ENCODE assay signal across 11 cellular contexts in genomic region chr7:70596575-70596891, GRCh38.
A peak's percentile ranks its signal among the peaks of the same experiment; 100 is the strongest.
DNase-seq lines count a peak whose midpoint lies in the region; ATAC-seq and TF ChIP-seq lines count a peak whose summit lies in the region.
"Had no signal": no experiment of that assay in that cellular context is flagged by ENCODE, and none has a peak within 500 bp of the region (broad histone marks: within the 10 kb centered on the region; RNA-seq: fewer than 3 reads in every experiment).

No MANE protein-coding gene starts in this region.

- peak overlapping the region; percentile 30 for H3K9ac ChIP-seq in iPS-18a (ENCODE audit: low read length)

- TF ChIP-seq POLR2A in Peyer's patch (IDR thresholded peaks at IDR 0.05) = no peak
- no peak for TF ChIP-seq POLR2A in gastrocnemius medialis (IDR thresholded peaks at IDR 0.05)

- H3K9me3 ChIP-seq in Peyer's patch (no peaks in the 10 kb centered on the region), iPS-18a (ENCODE audit: control insufficient read depth, low read depth, low read length) (no peaks in the 10 kb centered on the region), gastrocnemius medialis (no peaks in the 10 kb centered on the region)

- in situ Hi-C loops in gastrocnemius medialis (cut with MboI; ENCODE audit: low sequenced_read_pairs in 4 of 4) = no loop called here

- peak overlapping the region in 1 of 4 donors; percentile 36 for H3K27ac ChIP-seq in Peyer's patch
- H3K27ac ChIP-seq in iPS-18a (ENCODE audit: low read length) = no peak overlapping the region
- H3K27ac ChIP-seq in gastrocnemius medialis = no peak overlapping the region
- H3K27ac ChIP-seq: 22Rv1 had no signal

- H3K27me3 ChIP-seq in Peyer's patch (no peaks in the 10 kb centered on the region), iPS-18a (ENCODE audit: control insufficient read depth, insufficient read depth, low read length) (peaks cover 66% of the 10 kb centered on the region), gastrocnemius medialis (peaks cover 3 to 15% (median 9%) of the 10 kb centered on the region in 3 donors)

- peak; percentile 81 for DNase-seq in DMS 273 (lab: John Stamatoyannopoulos, UW; ENCODE audit: unreplicated experiment)
- DNase-seq in DMS 273 treated with DMSO at 0.1 percent for 48 hours (lab: John Stamatoyannopoulos, UW) = no peak
- DNase-seq in Peyer's patch = no peak
- no peak for DNase-seq in gastrocnemius medialis
- DNase-seq in GM19240 (ENCODE audit: insufficient read length, low spot score) = no peak
- no peak for DNase-seq in stimulated activated CD4-positive, alpha-beta T cell treated with anti-CD3 and anti-CD28 coated beads, Interleukin-15, amount 100 ng/mL, for 24 hours
- DNase-seq: NCI-H446 treated with DMSO at 0.1 percent for 48 hours; stimulated activated naive CD4-positive, alpha-beta T cell had no signal

- H3K4me3 ChIP-seq in Peyer's patch = peak overlapping the region in 3 of 4 donors; percentile 33 to 71 (median 53)
- H3K4me3 ChIP-seq in iPS-18a (ENCODE audit: low read length) = peak overlapping the region; percentile 75
- peak overlapping the region in 3 of 4 donors; percentile 37 to 46 (median 42) for H3K4me3 ChIP-seq in gastrocnemius medialis

- TF ChIP-seq CTCF in Peyer's patch (IDR thresholded peaks at IDR 0.05) (no peak), gastrocnemius medialis (IDR thresholded peaks at IDR 0.05 in 4 of 5, conservative IDR thresholded peaks at IDR 0.05 in 1 of 5) (no peak)

- ATAC-seq in gastrocnemius medialis (no peak), esophagus mucosa (no peak)

- intact Hi-C loops in gastrocnemius medialis (cut with DNase I; ENCODE audit: low total_unique reads) = no loop called here

- no peaks in the 10 kb centered on the region for H3K36me3 ChIP-seq in Peyer's patch
- no peaks in the 10 kb centered on the region for H3K36me3 ChIP-seq in iPS-18a (ENCODE audit: control insufficient read depth, low read depth, low read length)
- H3K36me3 ChIP-seq in gastrocnemius medialis = no peaks in the 10 kb centered on the region

- H3K4me1 ChIP-seq in Peyer's patch (peaks cover 0 to 10% (median 3%) of the 10 kb centered on the region in 4 donors), iPS-18a (ENCODE audit: control insufficient read depth, low read depth, low read length) (peaks cover 17% of the 10 kb centered on the region), gastrocnemius medialis (no peaks in the 10 kb centered on the region)
